Comparison of ENCODE assay signal across 1 cellular context in genomic region chr1:6037338-6037762, GRCh38.
TF ChIP-seq lines count a peak whose summit lies in the region.

No MANE protein-coding gene starts in this region.

TF ChIP-seq in H1, 55 proteins besides CTCF, POLR2A, EP300 and RAD21 (continued from another document):
- TF ChIP-seq USF2 (IDR thresholded peaks at IDR 0.05; ENCODE audit: low read length) (no peak), CREB1 (IDR thresholded peaks at IDR 0.05) (no peak), POLR2AphosphoS5 (IDR thresholded peaks at IDR 0.05; ENCODE audit: low read depth, low read length) (no peak), E2F6 (IDR thresholded peaks at IDR 0.05) (no peak), RBBP5 (IDR thresholded peaks at IDR 0.05; ENCODE audit: borderline replicate concordance, low read depth, low read length) (no peak), TAF7 (optimal IDR thresholded peaks at IDR 0.05; ENCODE audit: borderline replicate concordance, low read depth, low read length) (no peak), CEBPB (IDR thresholded peaks at IDR 0.05; ENCODE audit: low read depth, low read length) (no peak), ATF2 (IDR thresholded peaks at IDR 0.05; ENCODE audit: low read length) (no peak), SIRT6 (IDR thresholded peaks at IDR 0.05; ENCODE audit: low read length) (no peak), KDM4A (IDR thresholded peaks at IDR 0.05; ENCODE audit: low read depth, low read length, severe bottlenecking) (no peak), PHF8 (conservative IDR thresholded peaks at IDR 0.05; ENCODE audit: low read depth, low read length) (no peak), TEAD4 (IDR thresholded peaks at IDR 0.05; ENCODE audit: low read depth, low read length) (no peak)
